Comparison of ENCODE assay signal across 10 cellular contexts in the genomic region with DNA sequence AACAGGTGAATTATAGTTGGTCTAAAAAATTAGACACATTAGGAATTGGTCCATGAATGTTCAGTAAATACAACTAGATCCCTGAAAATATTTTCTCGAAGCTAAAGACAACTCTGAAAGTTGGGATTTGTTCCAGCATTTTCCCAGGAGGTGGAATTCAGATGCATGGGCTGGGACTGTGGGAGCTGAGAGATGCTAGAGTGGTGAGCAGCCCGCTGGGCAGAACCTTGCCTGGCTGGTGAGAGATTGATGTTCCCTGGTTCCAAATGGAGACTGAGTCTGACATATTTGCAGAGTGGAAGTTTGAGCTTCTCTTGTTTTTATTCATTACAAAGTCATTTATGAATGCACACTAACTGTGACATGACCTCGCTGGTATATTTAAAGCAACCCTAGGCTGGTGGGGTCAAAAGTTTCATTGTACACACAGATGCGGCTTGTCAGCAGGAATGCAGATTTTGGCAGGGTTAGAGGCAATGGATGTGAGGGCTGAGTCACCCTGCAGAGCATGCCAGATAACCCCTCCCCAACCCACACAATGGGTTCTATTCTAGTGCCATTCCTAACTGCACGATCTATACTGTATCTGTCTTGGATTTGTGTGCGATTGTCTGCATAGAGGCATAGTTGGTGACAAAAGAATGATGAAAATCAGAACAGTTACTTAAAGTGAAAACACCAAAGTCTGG. TPM values are rescaled to one million over a fixed set of nuclear protein-coding genes. Genes with fewer than 3 reads are reported as not detected.
DNase-seq lines count a peak whose midpoint lies in the region; ATAC-seq and TF ChIP-seq lines count a peak whose summit lies in the region.
"Had no signal": no experiment of that assay in that cellular context is flagged by ENCODE, and none has a peak within 500 bp of the region (broad histone marks: within the 10 kb centered on the region; RNA-seq: fewer than 3 reads in every experiment).

No MANE protein-coding gene starts in this region.

- H3K27me3 Mint-ChIP-seq in naive thymus-derived CD4-positive, alpha-beta T cell, result peaks cover 0 to 8% (median 0%) of the 10 kb centered on the region in 5 donors

- H2AFZ ChIP-seq in mesenchymal stem cell (ENCODE audit: low read depth, low read length), result no peak overlapping the region

- H2BK15ac ChIP-seq in mesenchymal stem cell (ENCODE audit: low read depth, poor library complexity, severe bottlenecking), result no peak overlapping the region

- no peak for TF ChIP-seq CTCF in dorsolateral prefrontal cortex (IDR thresholded peaks at IDR 0.05 in 54 of 56, conservative IDR thresholded peaks at IDR 0.05 in 2 of 56; ENCODE audit: low read depth in 1 of 56, partially characterized antibody in 56 of 56)
- TF ChIP-seq CTCF in vagina (IDR thresholded peaks at IDR 0.05), result no peak

- H3K23ac ChIP-seq in mesenchymal stem cell (ENCODE audit: low read length in 2 of 2), result no peak overlapping the region

- H2BK120ac ChIP-seq in mesenchymal stem cell (ENCODE audit: low read depth, low read length), result no peak overlapping the region

- no peak overlapping the region for H4K91ac ChIP-seq in mesenchymal stem cell (ENCODE audit: low read length)

- DNase-seq in Ammon's horn (ENCODE audit: low spot score), result peak; percentile 81
- DNase-seq in NCI-H69 (lab: John Stamatoyannopoulos, UW), result peak; percentile 76
- DNase-seq in dorsolateral prefrontal cortex, result peak in 6 of 10 donors; percentile 23 to 64 (median 55)
- peak; percentile 25 for DNase-seq in mesenchymal stem cell
- no peak for DNase-seq in vagina (ENCODE audit: extremely low spot score in 2 of 2)
- no peak for DNase-seq in NCI-H1105 treated with DMSO at 0.1 percent for 48 hours (lab: John Stamatoyannopoulos, UW)
- no peak for DNase-seq in naive thymus-derived CD4-positive, alpha-beta T cell
- no peak for DNase-seq in KG1 (lab: John Stamatoyannopoulos, UW)
- DNase-seq: NCI-H2081 treated with DMSO at 0.1 percent for 48 hours; stimulated activated CD4-positive, alpha-beta T cell treated with anti-CD3 and anti-CD28 coated beads, Interleukin-15, amount 100 ng/mL, for 24 hours had no signal

- no peaks in the 10 kb centered on the region for H3K9me3 ChIP-seq in mesenchymal stem cell (ENCODE audit: control insufficient read depth, low read length)
- no peaks in the 10 kb centered on the region for H3K9me3 ChIP-seq in vagina
- no peaks in the 10 kb centered on the region for H3K9me3 ChIP-seq in naive thymus-derived CD4-positive, alpha-beta T cell (ENCODE audit: control insufficient read depth in 2 of 3, low read length in 3 of 3)

- no peak overlapping the region for H2AK5ac ChIP-seq in mesenchymal stem cell (ENCODE audit: low read length, severe bottlenecking)

- H2BK12ac ChIP-seq in mesenchymal stem cell (ENCODE audit: low read length in 2 of 2), result no peak overlapping the region

- POLR2A ChIA-PET in naive thymus-derived CD4-positive, alpha-beta T cell (lab: Charles Lee), result no interaction called here

- ATAC-seq in naive thymus-derived CD4-positive, alpha-beta T cell, result no peak

- H2BK5ac ChIP-seq in mesenchymal stem cell (ENCODE audit: low read depth, low read length, poor library complexity, severe bottlenecking), result no peak overlapping the region

- no peaks in the 10 kb centered on the region for H3K36me3 ChIP-seq in mesenchymal stem cell (ENCODE audit: control insufficient read depth in 1 of 2, insufficient read depth in 2 of 2, low read depth in 1 of 2, low read length in 2 of 2)
- H3K36me3 ChIP-seq in vagina, result no peaks in the 10 kb centered on the region
- no peaks in the 10 kb centered on the region for H3K36me3 ChIP-seq in naive thymus-derived CD4-positive, alpha-beta T cell (ENCODE audit: control insufficient read depth in 2 of 3, insufficient read depth in 3 of 3, low read length in 3 of 3)

- no peak overlapping the region for H3K4ac ChIP-seq in mesenchymal stem cell (ENCODE audit: low read depth in 1 of 2, low read length in 2 of 2)

- H3K4me3 ChIP-seq in dorsolateral prefrontal cortex (peak overlapping the region in 22 of 59 donors; percentile 2 to 44 (median 16)), mesenchymal stem cell (ENCODE audit: insufficient read depth in 1 of 2, low read depth in 1 of 2, low read length in 2 of 2) (peak overlapping the region in 1 of 2 experiments; percentile 8), vagina (no peak overlapping the region)
- H3K4me3 ChIP-seq in naive thymus-derived CD4-positive, alpha-beta T cell (ENCODE audit: low read length), result no peak overlapping the region

- no peaks in the 10 kb centered on the region for H3K9me3 Mint-ChIP-seq in naive thymus-derived CD4-positive, alpha-beta T cell

- H3K79me1 ChIP-seq in mesenchymal stem cell (replicated peaks; ENCODE audit: low read length, poor library complexity, severe bottlenecking), result no peaks in the 10 kb centered on the region

- 50% methylated on average over 4 of the region's 6 CpGs for WGBS in mesenchymal stem cell

- H3K4me3 Mint-ChIP-seq in naive thymus-derived CD4-positive, alpha-beta T cell, result no peak overlapping the region

- intact Hi-C loops in dorsolateral prefrontal cortex (cut with DNase I) (loop anchor here in 1 of 2 donors (5.0 kb wide), 1 partner anchor 75 kb away; no protein-coding TSS in a partner anchor), vagina (cut with DNase I) (no loop called here)
- intact Hi-C loops in naive thymus-derived CD4-positive, alpha-beta T cell (cut with micrococcal nuclease), result no loop called here

- H3K27ac ChIP-seq in dorsolateral prefrontal cortex (peak overlapping the region in 30 of 59 donors; percentile 2 to 83 (median 45)), mesenchymal stem cell (ENCODE audit: low read length, poor library complexity, severe bottlenecking) (no peak overlapping the region), vagina (no peak overlapping the region)
- no peak overlapping the region for H3K27ac ChIP-seq in naive thymus-derived CD4-positive, alpha-beta T cell (ENCODE audit: low read depth, low read length)

- no peak overlapping the region for H3K18ac ChIP-seq in mesenchymal stem cell (ENCODE audit: low read depth in 1 of 2, low read length in 2 of 2)

- no peak overlapping the region for H3K27ac Mint-ChIP-seq in naive thymus-derived CD4-positive, alpha-beta T cell

- H3K9ac ChIP-seq in mesenchymal stem cell (ENCODE audit: low read length), result no peak overlapping the region

- peaks cover 4% of the 10 kb centered on the region for H3K4me1 ChIP-seq in mesenchymal stem cell (ENCODE audit: control insufficient read depth, insufficient read depth, low read depth, low read length)
- peaks cover 5% of the 10 kb centered on the region for H3K4me1 ChIP-seq in vagina
- no peaks in the 10 kb centered on the region for H3K4me1 ChIP-seq in naive thymus-derived CD4-positive, alpha-beta T cell (ENCODE audit: control insufficient read depth in 2 of 2, insufficient read depth in 2 of 2, low read length in 2 of 2)

- peak overlapping the region in 1 of 2 experiments; percentile 42 for H3K14ac ChIP-seq in mesenchymal stem cell (ENCODE audit: low read length in 2 of 2)

- no peak for TF ChIP-seq POLR2A in vagina (IDR thresholded peaks at IDR 0.05)

- H3K4me1 Mint-ChIP-seq in naive thymus-derived CD4-positive, alpha-beta T cell, result no peaks in the 10 kb centered on the region

- H3K4me2 ChIP-seq in mesenchymal stem cell (ENCODE audit: low read length, poor library complexity, severe bottlenecking), result no peak overlapping the region

- H3K27me3 ChIP-seq in dorsolateral prefrontal cortex, result no peaks in the 10 kb centered on the region
- H3K27me3 ChIP-seq in mesenchymal stem cell (ENCODE audit: control insufficient read depth in 1 of 2, insufficient read depth in 1 of 2, low read length in 2 of 2), result no peaks in the 10 kb centered on the region
- H3K27me3 ChIP-seq in vagina, result no peaks in the 10 kb centered on the region
- no peaks in the 10 kb centered on the region for H3K27me3 ChIP-seq in naive thymus-derived CD4-positive, alpha-beta T cell (ENCODE audit: control insufficient read depth in 2 of 2, insufficient read depth in 2 of 2, low read length in 2 of 2)

- H3K36me3 Mint-ChIP-seq in naive thymus-derived CD4-positive, alpha-beta T cell, result no peaks in the 10 kb centered on the region

- no peak overlapping the region for H4K8ac ChIP-seq in mesenchymal stem cell (ENCODE audit: low read length)

- CTCF ChIA-PET in naive thymus-derived CD4-positive, alpha-beta T cell (lab: Charles Lee), result interaction anchor here (0.7 kb wide), 1 partner anchor 1301 kb away, joined by 4 read pairs; no protein-coding TSS in a partner anchor

RNA-seq across cellular contexts. Expression of a gene that starts 23.5 kb away (rescaled TPM):
- total RNA-seq in dorsolateral prefrontal cortex (100 to 1,000 TPM in 19 of 120 experiments, 10 to 100 TPM in 101; 41.1 to 132 (median 86.4) TPM), vagina (2.0 TPM)
- polyA plus RNA-seq in mesenchymal stem cell (2013, experiment 1 of 2), result 8.1 TPM
- polyA plus RNA-seq in mesenchymal stem cell (2013, experiment 2 of 2), result 7.9 TPM
- under 1 TPM in 4 of 5 experiments, not detected in 1; 0.32 to 0.54 (median 0.43) TPM for total RNA-seq in naive thymus-derived CD4-positive, alpha-beta T cell
- not detected for polyA plus RNA-seq in naive thymus-derived CD4-positive, alpha-beta T cell

Comparison
In these comparisons a context has a peak if more than half of its experiments do, and no peak if none do; other contexts are left out.
1. DNase-seq: peak in Ammon's horn (single experiment), NCI-H69 (single experiment), dorsolateral prefrontal cortex (6 of 10) and mesenchymal stem cell (single experiment); none in vagina (0 of 2), NCI-H1105 treated with DMSO at 0.1 percent for 48 hours (single experiment), naive thymus-derived CD4-positive, alpha-beta T cell (0 of 9) and KG1 (single experiment).
2. H3K27ac ChIP-seq: peak in dorsolateral prefrontal cortex (30 of 59); none in mesenchymal stem cell (single experiment), vagina (single experiment) and naive thymus-derived CD4-positive, alpha-beta T cell (single experiment).
3. RNA of a gene that starts 23.5 kb away (total RNA-seq): 41.1 to 132 TPM in dorsolateral prefrontal cortex; 2.0 TPM in vagina (single experiment) and 0.32 to 0.54 TPM in naive thymus-derived CD4-positive, alpha-beta T cell; every median in the first group is over 10 times any median in the second.